Comparison of ENCODE assay signal across 1 cellular context in genomic region chr1:207922554-207922953, GRCh38.
TF ChIP-seq lines count a peak whose summit lies in the region.

No MANE protein-coding gene starts in this region.

TF ChIP-seq in GM23338, 12 proteins besides CTCF, POLR2A, EP300 and RAD21 (continued from another document):
- TF ChIP-seq REST (IDR thresholded peaks at IDR 0.05; ENCODE audit: unreplicated experiment) (no peak), STAT1 (IDR thresholded peaks at IDR 0.05; ENCODE audit: unreplicated experiment) (no peak), NANOG (IDR thresholded peaks at IDR 0.05; ENCODE audit: borderline replicate concordance) (no peak), ZNF114 (CRISPR knock-in tag; IDR thresholded peaks at IDR 0.05) (no peak), POLR2AphosphoS5 (IDR thresholded peaks at IDR 0.05; ENCODE audit: low read depth) (no peak), ETS1 (IDR thresholded peaks at IDR 0.05) (no peak), EZH2 (IDR thresholded peaks at IDR 0.05; ENCODE audit: low read depth, unreplicated experiment) (no peak)
